10 cellular contexts compared by ENCODE assay signal in the genomic region with DNA sequence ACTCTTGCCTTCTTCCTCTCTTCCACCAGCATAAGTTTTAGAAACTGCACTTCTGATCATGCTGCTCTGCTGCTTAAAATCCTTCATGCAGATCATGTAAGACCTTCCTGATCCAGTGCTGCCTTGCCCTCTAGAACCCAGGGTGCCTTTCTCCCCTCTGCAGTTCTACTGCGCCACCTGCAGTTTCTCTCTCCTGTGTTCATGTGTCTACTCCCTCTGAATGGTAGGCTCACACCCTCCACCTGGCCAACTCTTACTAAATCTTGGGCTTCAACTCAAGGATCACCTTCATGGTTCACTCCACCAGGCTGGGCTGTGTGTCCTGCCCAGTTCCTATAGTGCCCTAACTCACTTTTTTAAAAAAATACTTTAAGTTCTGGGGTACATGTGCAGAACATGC.
DNase-seq lines count a peak whose midpoint lies in the region; ATAC-seq, FAIRE-seq and TF ChIP-seq lines count a peak whose summit lies in the region.
"Had no signal": no experiment of that assay in that cellular context is flagged by ENCODE, and none has a peak within 500 bp of the region (broad histone marks: within the 10 kb centered on the region; RNA-seq: fewer than 3 reads in every experiment).

No MANE protein-coding gene starts in this region.

- peaks cover 0 to 10% of the 10 kb centered on the region in 2 donors for H3K36me3 Mint-ChIP-seq in CD4-positive, alpha-beta memory T cell

- intact Hi-C loops in CD4-positive, alpha-beta memory T cell (cut with micrococcal nuclease): loop anchor here (1.0 to 5.0 kb wide), 7 partner anchors 16 to 755 kb away; no protein-coding TSS in a partner anchor
- intact Hi-C loops in esophagus squamous epithelium (cut with DNase I): no loop called here
- intact Hi-C loops in left ventricle myocardium inferior (cut with micrococcal nuclease): no loop called here

- H3K27ac ChIP-seq in CD4-positive, alpha-beta memory T cell (ENCODE audit: low read depth, low read length): peak overlapping the region; percentile 84
- no peak overlapping the region for H3K27ac ChIP-seq in esophagus squamous epithelium
- H3K27ac ChIP-seq in left ventricle myocardium inferior (replicated peaks): no peak overlapping the region
- H3K27ac ChIP-seq: right lobe of liver, thoracic aorta had no signal

- POLR2A ChIA-PET in CD4-positive, alpha-beta memory T cell (lab: Charles Lee; ENCODE audit: partially characterized antibody): interaction anchor here (1.2 to 51.2 kb wide), 7 partner anchors 4 to 179 kb away, joined by 3 to 2213 read pairs (median 7); no protein-coding TSS in a partner anchor

- no peaks in the 10 kb centered on the region for H3K27me3 Mint-ChIP-seq in CD4-positive, alpha-beta memory T cell

- H3K36me3 ChIP-seq in CD4-positive, alpha-beta memory T cell (ENCODE audit: insufficient read depth, low read length): no peaks in the 10 kb centered on the region
- H3K36me3 ChIP-seq in esophagus squamous epithelium (no peaks in the 10 kb centered on the region), left ventricle myocardium inferior (no peaks in the 10 kb centered on the region)
- H3K36me3 ChIP-seq: right lobe of liver, thoracic aorta had no signal

- H3K4me1 ChIP-seq in CD4-positive, alpha-beta memory T cell (ENCODE audit: insufficient read depth, low read length): peaks cover 94% of the 10 kb centered on the region
- H3K4me1 ChIP-seq in esophagus squamous epithelium (peaks cover 24 to 71% (median 43%) of the 10 kb centered on the region in 3 donors), left ventricle myocardium inferior (peaks cover 24% of the 10 kb centered on the region)
- H3K4me1 ChIP-seq: right lobe of liver had no signal

- 83 to 92% methylated on average over 1 of the region's 1 CpG for WGBS in esophagus squamous epithelium, 2 donors

- FAIRE-seq in HTR-8/SVneo (lab: Jason Lieb, UNC): no peak

- in situ Hi-C loops in GM13977 (cut with MboI; ENCODE audit: low pct_unique_long_range_greater_than_20kb, low sequenced_read_pairs, unreplicated experiment): no loop called here

- peak; percentile 61 for ATAC-seq in GM21576 (IDR thresholded peaks at IDR 0.05; ENCODE audit: unreplicated experiment)

- TF ChIP-seq CTCF in esophagus squamous epithelium (IDR thresholded peaks at IDR 0.05): peak in 4 of 6 experiments; percentile 8 to 51 (median 33)
- no peak for TF ChIP-seq CTCF in left ventricle myocardium inferior (IDR thresholded peaks at IDR 0.05; ENCODE audit: borderline replicate concordance)
- TF ChIP-seq CTCF in GM13977 (IDR thresholded peaks at IDR 0.05; ENCODE audit: extremely low read depth, insufficient read depth, missing control alignments): no peak

- TF ChIP-seq POLR2A in esophagus squamous epithelium (IDR thresholded peaks at IDR 0.05): no peak

- no peaks in the 10 kb centered on the region for H3K9me3 ChIP-seq in CD4-positive, alpha-beta memory T cell (ENCODE audit: control insufficient read depth in 1 of 2, low read length in 2 of 2)
- H3K9me3 ChIP-seq in esophagus squamous epithelium (no peaks in the 10 kb centered on the region), left ventricle myocardium inferior (replicated peaks) (no peaks in the 10 kb centered on the region)
- H3K9me3 ChIP-seq: right lobe of liver, thoracic aorta had no signal

- peaks cover 0 to 1% (median 0%) of the 10 kb centered on the region in 8 donors for H3K9me3 Mint-ChIP-seq in CD4-positive, alpha-beta memory T cell

- CTCF ChIA-PET in CD4-positive, alpha-beta memory T cell (lab: Charles Lee; ENCODE audit: partially characterized antibody): interaction anchor here (0.7 to 18.9 kb wide), 10 partner anchors 10 to 180 kb away, joined by 3 to 346 read pairs (median 4); no protein-coding TSS in a partner anchor

- H3K27me3 ChIP-seq in CD4-positive, alpha-beta memory T cell (ENCODE audit: insufficient read depth, low read length): no peaks in the 10 kb centered on the region
- no peaks in the 10 kb centered on the region for H3K27me3 ChIP-seq in esophagus squamous epithelium
- no peaks in the 10 kb centered on the region for H3K27me3 ChIP-seq in left ventricle myocardium inferior (ENCODE audit: low read depth)
- H3K27me3 ChIP-seq: right lobe of liver had no signal

- DNase-seq in CD4-positive, alpha-beta memory T cell: peak; percentile 58 to 69 (median 62)
- peak; percentile 24 for DNase-seq in UCSD-AML1 (lab: John Stamatoyannopoulos, UW; ENCODE audit: unreplicated experiment)
- DNase-seq in esophagus squamous epithelium (lab: John Stamatoyannopoulos, UW): no peak
- no peak for DNase-seq in HTR-8/SVneo (ENCODE audit: insufficient read length, low spot score)
- DNase-seq in midbrain (lab: John Stamatoyannopoulos, UW): no peak
- DNase-seq in left ventricle myocardium inferior: no peak
- DNase-seq in GM13977 (ENCODE audit: low spot score): no peak
- DNase-seq: right lobe of liver had no signal

- peaks cover 71 to 98% (median 82%) of the 10 kb centered on the region in 4 donors for H3K4me1 Mint-ChIP-seq in CD4-positive, alpha-beta memory T cell

- no peak overlapping the region for H3K4me3 ChIP-seq in CD4-positive, alpha-beta memory T cell (ENCODE audit: low read length in 2 of 2)
- H3K4me3 ChIP-seq in esophagus squamous epithelium (no peak overlapping the region), left ventricle myocardium inferior (no peak overlapping the region)
- H3K4me3 ChIP-seq: right lobe of liver, thoracic aorta had no signal

- H3K27ac Mint-ChIP-seq in CD4-positive, alpha-beta memory T cell: peak overlapping the region; percentile 89 to 100 (median 100)

- peak overlapping the region in 7 of 8 donors; percentile 14 to 84 (median 71) for H3K4me3 Mint-ChIP-seq in CD4-positive, alpha-beta memory T cell

Comparison
In these comparisons a context has a peak if more than half of its experiments do, and no peak if none do; other contexts are left out.
1. DNase-seq: peak in CD4-positive, alpha-beta memory T cell (5 of 5) and UCSD-AML1 (single experiment); none in esophagus squamous epithelium (single experiment), HTR-8/SVneo (single experiment), midbrain (single experiment), left ventricle myocardium inferior (single experiment) and GM13977 (single experiment).
2. CTCF ChIP-seq: peak in esophagus squamous epithelium (4 of 6); none in left ventricle myocardium inferior (single experiment) and GM13977 (single experiment).